ENCODE assay signal across 1 cellular context in the genomic region with DNA sequence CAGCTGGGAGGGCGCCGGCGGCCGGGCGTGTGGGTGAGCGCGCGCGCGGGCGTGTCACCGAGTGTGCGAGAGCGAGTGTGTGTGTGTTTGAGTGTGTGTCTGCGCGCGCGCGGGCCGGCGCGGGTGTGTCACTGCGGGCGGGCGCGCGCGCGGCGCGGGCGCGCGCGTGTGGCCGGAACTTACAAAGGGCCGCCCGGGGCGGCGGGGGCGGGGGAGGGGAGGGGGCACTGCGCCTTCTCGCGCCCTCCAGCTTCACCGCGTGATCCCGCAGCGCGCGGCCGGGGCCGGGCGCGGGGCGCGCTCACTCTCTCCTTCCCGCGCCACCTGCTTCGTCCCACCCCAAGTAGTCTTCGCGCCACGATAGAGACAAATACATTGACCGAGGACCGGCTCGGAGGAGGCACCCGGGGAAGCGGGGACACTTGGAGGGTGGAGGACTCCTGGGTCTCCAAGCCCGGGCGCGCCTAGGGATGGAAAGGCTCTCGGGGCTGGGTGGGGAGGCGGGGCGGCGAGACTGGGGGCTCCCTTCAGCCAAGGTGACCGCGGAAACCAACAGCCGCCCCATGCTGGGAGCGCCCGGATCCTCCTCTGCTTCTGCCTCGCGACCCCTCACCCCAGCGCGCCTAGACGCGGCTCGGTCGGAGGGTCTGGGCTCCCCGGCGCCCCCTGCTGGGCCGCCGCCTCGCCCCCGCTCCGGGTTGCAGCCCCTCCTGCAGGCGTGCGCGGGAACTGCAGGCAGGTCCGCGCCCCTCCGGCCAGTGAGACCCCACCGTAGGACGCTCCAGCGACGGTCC.
TF ChIP-seq lines count a peak whose summit lies in the region.

A gene with protein sequence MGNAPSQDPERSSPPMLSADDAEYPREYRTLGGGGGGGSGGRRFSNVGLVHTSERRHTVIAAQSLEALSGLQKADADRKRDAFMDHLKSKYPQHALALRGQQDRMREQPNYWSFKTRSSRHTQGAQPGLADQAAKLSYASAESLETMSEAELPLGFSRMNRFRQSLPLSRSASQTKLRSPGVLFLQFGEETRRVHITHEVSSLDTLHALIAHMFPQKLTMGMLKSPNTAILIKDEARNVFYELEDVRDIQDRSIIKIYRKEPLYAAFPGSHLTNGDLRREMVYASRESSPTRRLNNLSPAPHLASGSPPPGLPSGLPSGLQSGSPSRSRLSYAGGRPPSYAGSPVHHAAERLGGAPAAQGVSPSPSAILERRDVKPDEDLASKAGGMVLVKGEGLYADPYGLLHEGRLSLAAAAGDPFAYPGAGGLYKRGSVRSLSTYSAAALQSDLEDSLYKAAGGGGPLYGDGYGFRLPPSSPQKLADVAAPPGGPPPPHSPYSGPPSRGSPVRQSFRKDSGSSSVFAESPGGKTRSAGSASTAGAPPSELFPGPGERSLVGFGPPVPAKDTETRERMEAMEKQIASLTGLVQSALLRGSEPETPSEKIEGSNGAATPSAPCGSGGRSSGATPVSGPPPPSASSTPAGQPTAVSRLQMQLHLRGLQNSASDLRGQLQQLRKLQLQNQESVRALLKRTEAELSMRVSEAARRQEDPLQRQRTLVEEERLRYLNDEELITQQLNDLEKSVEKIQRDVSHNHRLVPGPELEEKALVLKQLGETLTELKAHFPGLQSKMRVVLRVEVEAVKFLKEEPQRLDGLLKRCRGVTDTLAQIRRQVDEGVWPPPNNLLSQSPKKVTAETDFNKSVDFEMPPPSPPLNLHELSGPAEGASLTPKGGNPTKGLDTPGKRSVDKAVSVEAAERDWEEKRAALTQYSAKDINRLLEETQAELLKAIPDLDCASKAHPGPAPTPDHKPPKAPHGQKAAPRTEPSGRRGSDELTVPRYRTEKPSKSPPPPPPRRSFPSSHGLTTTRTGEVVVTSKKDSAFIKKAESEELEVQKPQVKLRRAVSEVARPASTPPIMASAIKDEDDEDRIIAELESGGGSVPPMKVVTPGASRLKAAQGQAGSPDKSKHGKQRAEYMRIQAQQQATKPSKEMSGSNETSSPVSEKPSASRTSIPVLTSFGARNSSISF (minus strand): TSS at position 101 of the 794 bp plus-strand sequence. CDS start 247 bp downstream, outside the sequence.

TF ChIP-seq in HepG2, 621 proteins besides CTCF, POLR2A, EP300 and RAD21 (continued from another document and continues in another):
- peak; percentile 97 for TF ChIP-seq ZGPAT (CRISPR knock-in tag; IDR thresholded peaks at IDR 0.05)
- TF ChIP-seq ZNF800 (CRISPR knock-in tag; IDR thresholded peaks at IDR 0.05), result no peak
- TF ChIP-seq, protein P1, sequence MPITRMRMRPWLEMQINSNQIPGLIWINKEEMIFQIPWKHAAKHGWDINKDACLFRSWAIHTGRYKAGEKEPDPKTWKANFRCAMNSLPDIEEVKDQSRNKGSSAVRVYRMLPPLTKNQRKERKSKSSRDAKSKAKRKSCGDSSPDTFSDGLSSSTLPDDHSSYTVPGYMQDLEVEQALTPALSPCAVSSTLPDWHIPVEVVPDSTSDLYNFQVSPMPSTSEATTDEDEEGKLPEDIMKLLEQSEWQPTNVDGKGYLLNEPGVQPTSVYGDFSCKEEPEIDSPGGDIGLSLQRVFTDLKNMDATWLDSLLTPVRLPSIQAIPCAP (CRISPR knock-in tag; IDR thresholded peaks at IDR 0.05; ENCODE audit: low read depth), result no peak
- TF ChIP-seq ZNF337 (CRISPR knock-in tag; IDR thresholded peaks at IDR 0.05; ENCODE audit: borderline replicate concordance, low read depth), result no peak
- peak; percentile 66 for TF ChIP-seq STAG1 (CRISPR knock-in tag; IDR thresholded peaks at IDR 0.05)
- TF ChIP-seq ZNF776 (CRISPR knock-in tag; IDR thresholded peaks at IDR 0.05), result peak; percentile 68; the same call in 1 of the 2 replicates
- TF ChIP-seq ZSCAN29 (CRISPR knock-in tag; conservative IDR thresholded peaks at IDR 0.05), result no peak; the same call in 1 of the 2 replicates
- TF ChIP-seq ZBTB44 (CRISPR knock-in tag; IDR thresholded peaks at IDR 0.05), result peak; percentile 37; the same call in 1 of the 2 replicates
- no peak for TF ChIP-seq U2AF2 (IDR thresholded peaks at IDR 0.05; ENCODE audit: low read depth, low read length)
- TF ChIP-seq, protein P2, sequence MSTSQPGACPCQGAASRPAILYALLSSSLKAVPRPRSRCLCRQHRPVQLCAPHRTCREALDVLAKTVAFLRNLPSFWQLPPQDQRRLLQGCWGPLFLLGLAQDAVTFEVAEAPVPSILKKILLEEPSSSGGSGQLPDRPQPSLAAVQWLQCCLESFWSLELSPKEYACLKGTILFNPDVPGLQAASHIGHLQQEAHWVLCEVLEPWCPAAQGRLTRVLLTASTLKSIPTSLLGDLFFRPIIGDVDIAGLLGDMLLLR (CRISPR knock-in tag; IDR thresholded peaks at IDR 0.05), result 0 out of 2 replicates have a peak, but pooled peaks have one; percentile 58
- TF ChIP-seq ZNF550 (CRISPR knock-in tag; IDR thresholded peaks at IDR 0.05; ENCODE audit: borderline replicate concordance), result peak; percentile 29; the same call in 1 of the 2 replicates
- TF ChIP-seq ZMAT3 (CRISPR knock-in tag; conservative IDR thresholded peaks at IDR 0.05), result 0 out of 2 replicates have a peak, but pooled peaks have one; percentile 21
- TF ChIP-seq BORCS8-MEF2B (CRISPR knock-in tag; IDR thresholded peaks at IDR 0.05), result peak; percentile 27; the same call in 1 of the 2 replicates
- TF ChIP-seq ETV6 (CRISPR knock-in tag; conservative IDR thresholded peaks at IDR 0.05), result peak; percentile 53; the same call in 1 of the 2 replicates
- TF ChIP-seq IRX3 (CRISPR knock-in tag; IDR thresholded peaks at IDR 0.05; ENCODE audit: borderline replicate concordance, low read depth), result peak; percentile 54; the same call in 1 of the 2 replicates
- TF ChIP-seq PRDM4 (CRISPR knock-in tag; IDR thresholded peaks at IDR 0.05; ENCODE audit: borderline replicate concordance), result 0 out of 2 replicates have a peak, but pooled peaks have one; percentile 41
- TF ChIP-seq ZFP82 (CRISPR knock-in tag; IDR thresholded peaks at IDR 0.05; ENCODE audit: borderline replicate concordance), result no peak
- TF ChIP-seq NFIB (CRISPR knock-in tag; IDR thresholded peaks at IDR 0.05; ENCODE audit: borderline replicate concordance), result no peak
- TF ChIP-seq NFYC (CRISPR knock-in tag; IDR thresholded peaks at IDR 0.05), result peak; percentile 28; the same call in 1 of the 2 replicates
- peak; percentile 35; the same call in 1 of the 2 replicates for TF ChIP-seq NCOA2 (CRISPR knock-in tag; IDR thresholded peaks at IDR 0.05)
- no peak for TF ChIP-seq DNMT3B (CRISPR knock-in tag; conservative IDR thresholded peaks at IDR 0.05)
- no peak for TF ChIP-seq ATF7 (IDR thresholded peaks at IDR 0.05)
- TF ChIP-seq ATF7 (CRISPR knock-in tag; IDR thresholded peaks at IDR 0.05), result peak; percentile 42; the same call in 1 of the 2 replicates
- 0 out of 2 replicates have a peak, but pooled peaks have one; percentile 12 for TF ChIP-seq ATF3 (CRISPR knock-in tag; IDR thresholded peaks at IDR 0.05)
- peak; percentile 49; the same call in 1 of the 2 replicates for TF ChIP-seq TOPORS (CRISPR knock-in tag; IDR thresholded peaks at IDR 0.05)
- TF ChIP-seq, protein P3, sequence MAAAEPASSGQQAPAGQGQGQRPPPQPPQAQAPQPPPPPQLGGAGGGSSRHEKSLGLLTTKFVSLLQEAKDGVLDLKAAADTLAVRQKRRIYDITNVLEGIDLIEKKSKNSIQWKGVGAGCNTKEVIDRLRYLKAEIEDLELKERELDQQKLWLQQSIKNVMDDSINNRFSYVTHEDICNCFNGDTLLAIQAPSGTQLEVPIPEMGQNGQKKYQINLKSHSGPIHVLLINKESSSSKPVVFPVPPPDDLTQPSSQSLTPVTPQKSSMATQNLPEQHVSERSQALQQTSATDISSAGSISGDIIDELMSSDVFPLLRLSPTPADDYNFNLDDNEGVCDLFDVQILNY (CRISPR knock-in tag; conservative IDR thresholded peaks at IDR 0.05), result 0 out of 2 replicates have a peak, but pooled peaks have one; percentile 2
- TF ChIP-seq IRF2 (CRISPR knock-in tag; IDR thresholded peaks at IDR 0.05), result peak; percentile 53; the same call in 1 of the 2 replicates
- peak; percentile 65; the same call in 1 of the 2 replicates for TF ChIP-seq ZNF639 (CRISPR knock-in tag; conservative IDR thresholded peaks at IDR 0.05)
- peak; percentile 42 for TF ChIP-seq PAXIP1 (CRISPR knock-in tag; conservative IDR thresholded peaks at IDR 0.05)
- no peak for TF ChIP-seq EZH2 (conservative IDR thresholded peaks at IDR 0.05; ENCODE audit: low read depth, low read length)
- TF ChIP-seq ZBTB3 (CRISPR knock-in tag; IDR thresholded peaks at IDR 0.05; ENCODE audit: borderline replicate concordance, low read depth), result no peak
